In the genomic region with DNA sequence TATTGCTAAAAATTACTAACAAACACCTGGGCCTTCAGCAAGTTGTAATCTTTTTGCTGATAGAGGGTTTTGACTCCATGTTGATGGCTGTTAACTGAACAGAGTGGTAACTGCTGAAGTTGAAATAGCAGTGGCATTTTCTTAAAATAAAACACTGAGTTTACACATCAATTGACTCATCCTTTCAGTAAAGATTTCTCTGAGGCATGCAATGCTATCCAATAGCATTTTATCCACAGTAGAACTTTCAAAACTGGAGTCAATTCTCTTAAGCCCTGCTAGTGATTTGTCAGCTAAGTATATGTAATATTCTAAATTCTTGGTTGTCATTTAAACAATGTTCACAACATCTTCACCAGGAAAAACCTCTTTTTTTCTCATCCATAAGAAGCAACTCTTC, we compare ENCODE assay signal across 15 cellular contexts. TPM values are rescaled to one million over a fixed set of nuclear protein-coding genes. Genes with fewer than 3 reads are reported as not detected.
DNase-seq lines count a peak whose midpoint lies in the region; ATAC-seq and TF ChIP-seq lines count a peak whose summit lies in the region.
"Had no signal": no experiment of that assay in that cellular context is flagged by ENCODE, and none has a peak within 500 bp of the region (broad histone marks: within the 10 kb centered on the region; RNA-seq: fewer than 3 reads in every experiment).

No MANE protein-coding gene starts in this region.

- no peak overlapping the region for H2BK15ac ChIP-seq in IMR-90 (ENCODE audit: low read depth, low read length)

- H4K20me1 ChIP-seq in IMR-90 (ENCODE audit: insufficient read depth, low read length) (no peaks in the 10 kb centered on the region), mammary epithelial cell (ENCODE audit: insufficient read depth, low read length) (no peaks in the 10 kb centered on the region), hepatocyte (ENCODE audit: insufficient read depth, poor library complexity, severe bottlenecking) (no peaks in the 10 kb centered on the region)

- H4K5ac ChIP-seq in IMR-90 (ENCODE audit: low read depth, low read length): no peak overlapping the region

- H3K23ac ChIP-seq in IMR-90 (ENCODE audit: low read depth, low read length): no peak overlapping the region

- TF ChIP-seq RAD21 in IMR-90 (IDR thresholded peaks at IDR 0.05; ENCODE audit: low read length): no peak

- no peak for TF ChIP-seq POLR2A in IMR-90 (IDR thresholded peaks at IDR 0.05; ENCODE audit: low read depth, low read length)

- CTCF ChIA-PET in IMR-90 (lab: Yijun Ruan, JAX): no interaction called here
- CTCF ChIA-PET in mammary epithelial cell (lab: Charles Lee; ENCODE audit: low non-redundant PET): no interaction called here

- H3K4me1 ChIP-seq in IMR-90 (ENCODE audit: control insufficient read depth, insufficient read depth, low read length): peaks cover 8% of the 10 kb centered on the region
- H3K4me1 ChIP-seq in mammary epithelial cell (ENCODE audit: insufficient read depth, low read length): peaks cover 16% of the 10 kb centered on the region
- H3K4me1 ChIP-seq in hepatocyte (ENCODE audit: insufficient read depth): no peaks in the 10 kb centered on the region
- H3K4me1 ChIP-seq: BE2C had no signal

- no peak for TF ChIP-seq CTCF in IMR-90 (conservative IDR thresholded peaks at IDR 0.05; ENCODE audit: low read depth, low read length)
- TF ChIP-seq CTCF in mammary epithelial cell (conservative IDR thresholded peaks at IDR 0.05 in 1 of 2, IDR thresholded peaks at IDR 0.05 in 1 of 2; ENCODE audit: extremely low read depth in 1 of 2, insufficient read depth in 1 of 2, low read depth in 1 of 2, low read length in 2 of 2): no peak
- TF ChIP-seq CTCF in fibroblast of mammary gland (conservative IDR thresholded peaks at IDR 0.05; ENCODE audit: control insufficient read depth, insufficient read depth, low read depth, low read length): no peak
- no peak for TF ChIP-seq CTCF in hepatocyte (IDR thresholded peaks at IDR 0.05; ENCODE audit: poor library complexity)

- no peak overlapping the region for H3K18ac ChIP-seq in IMR-90 (ENCODE audit: low read depth, low read length)

- no peak overlapping the region for H4K91ac ChIP-seq in IMR-90 (ENCODE audit: insufficient read depth, low read depth, low read length)

- no peak overlapping the region for H3K56ac ChIP-seq in IMR-90 (ENCODE audit: extremely low read depth, insufficient read depth, low read length)

- H2AK5ac ChIP-seq in IMR-90 (ENCODE audit: low read depth, low read length): no peak overlapping the region

- no peak overlapping the region for H3K4me2 ChIP-seq in IMR-90 (ENCODE audit: low read depth, low read length)
- H3K4me2 ChIP-seq in mammary epithelial cell (ENCODE audit: insufficient read depth, low read depth, low read length): no peak overlapping the region
- no peak overlapping the region for H3K4me2 ChIP-seq in hepatocyte

- no peak overlapping the region for H2BK5ac ChIP-seq in IMR-90 (ENCODE audit: low read depth, low read length, poor library complexity, severe bottlenecking)

- H2AFZ ChIP-seq in IMR-90 (replicated peaks; ENCODE audit: low read length, poor library complexity) (no peak overlapping the region), mammary epithelial cell (ENCODE audit: low read depth, low read length) (no peak overlapping the region), hepatocyte (no peak overlapping the region)

- ATAC-seq in IMR-90 (ENCODE audit: low read depth) (peak; percentile 27; the same call in 1 of the 2 replicates), GM18858 (IDR thresholded peaks at IDR 0.05; ENCODE audit: unreplicated experiment) (no peak), GM21619 (IDR thresholded peaks at IDR 0.05; ENCODE audit: unreplicated experiment) (no peak)

- BruUV-seq in IMR-90 (replicated peaks; lab: Mats Ljungman, UMichigan) (no TSS peak), mammary epithelial cell (replicated peaks; lab: Mats Ljungman, UMichigan) (no TSS peak)

- dilution Hi-C loops in IMR-90 (cut with HindIII; ENCODE audit: low sequenced_read_pairs, unreplicated experiment) (no loop called here), mammary epithelial cell (cut with HindIII; ENCODE audit: low sequenced_read_pairs) (no loop called here)

- H2BK120ac ChIP-seq in IMR-90 (ENCODE audit: low read depth, low read length): no peak overlapping the region

- no peak overlapping the region for H3K4ac ChIP-seq in IMR-90 (ENCODE audit: low read depth, low read length)

- POLR2A ChIA-PET in IMR-90 (lab: Charles Lee; ENCODE audit: unreplicated experiment): no interaction called here

- no peak overlapping the region for H2BK20ac ChIP-seq in IMR-90 (ENCODE audit: low read depth, low read length)

- H3K27ac ChIP-seq in IMR-90 (ENCODE audit: insufficient read depth, low read length): no peak overlapping the region
- no peak overlapping the region for H3K27ac ChIP-seq in mammary epithelial cell (ENCODE audit: insufficient read depth, low read depth, low read length)
- no peak overlapping the region for H3K27ac ChIP-seq in hepatocyte
- H3K27ac ChIP-seq: C4-2B, HL-60 had no signal

- no peaks in the 10 kb centered on the region for H3K9me2 ChIP-seq in hepatocyte (replicated peaks; ENCODE audit: insufficient read depth)

- no peaks in the 10 kb centered on the region for H3K36me3 ChIP-seq in IMR-90 (ENCODE audit: control insufficient read depth, insufficient read depth, low read length)
- H3K36me3 ChIP-seq in mammary epithelial cell (ENCODE audit: insufficient read depth, low read length): no peaks in the 10 kb centered on the region
- H3K36me3 ChIP-seq in hepatocyte (replicated peaks; ENCODE audit: insufficient read depth, low read depth): no peaks in the 10 kb centered on the region
- H3K36me3 ChIP-seq: BE2C had no signal

- H4K8ac ChIP-seq in IMR-90 (ENCODE audit: low read depth in 2 of 2, low read length in 2 of 2): no peak overlapping the region

- intact Hi-C loops in IMR-90 (cut with micrococcal nuclease): no loop called here
- intact Hi-C loops in mammary epithelial cell (cut with micrococcal nuclease): loop anchor here (10.0 kb wide), 1 partner anchor 549 kb away; no protein-coding TSS in a partner anchor

- H3K14ac ChIP-seq in IMR-90 (replicated peaks; ENCODE audit: low read depth, low read length): no peak overlapping the region

- H3K4me3 ChIP-seq in IMR-90 (ENCODE audit: insufficient read depth, low read depth, low read length) (no peak overlapping the region), mammary epithelial cell (replicated peaks in 1 of 3; ENCODE audit: insufficient read depth in 1 of 3, low read depth in 2 of 3, low read length in 3 of 3) (no peak overlapping the region), fibroblast of mammary gland (ENCODE audit: control insufficient read depth, low read depth, low read length) (no peak overlapping the region), hepatocyte (no peak overlapping the region)

- DNase-seq in IMR-90 (peak; percentile 6), mammary epithelial cell (peak; percentile 33), fibroblast of mammary gland (ENCODE audit: low read depth) (peak; percentile 20), myocyte (ENCODE audit: low read depth) (peak; percentile 15), hepatocyte (ENCODE audit: low spot score) (no peak)
- DNase-seq: BE2C; CD4-positive, alpha-beta memory T cell; DMS79 treated with DMSO at 0.1 percent for 48 hours; EL; HCEC 1CT; HFFc6 had no signal

- H2AK9ac ChIP-seq in IMR-90 (replicated peaks; ENCODE audit: low read depth, low read length, poor library complexity): no peak overlapping the region

- H3K9me3 ChIP-seq in IMR-90 (ENCODE audit: control insufficient read depth, insufficient read depth, low read length) (no peaks in the 10 kb centered on the region), mammary epithelial cell (replicated peaks; ENCODE audit: insufficient read depth, low read length) (peaks cover 3% of the 10 kb centered on the region), hepatocyte (ENCODE audit: low read depth) (no peaks in the 10 kb centered on the region)
- H3K9me3 ChIP-seq: BE2C had no signal

- in situ Hi-C loops in IMR-90 (cut with MboI; ENCODE audit: low sequenced_read_pairs): no loop called here
- in situ Hi-C loops in mammary epithelial cell (cut with MboI; ENCODE audit: low sequenced_read_pairs in 2 of 2): loop anchor here in 1 of 2 donors (10.0 kb wide), 1 partner anchor 59 kb away; no protein-coding TSS in a partner anchor

- H3K9ac ChIP-seq in IMR-90 (ENCODE audit: low read depth, low read length) (no peak overlapping the region), mammary epithelial cell (ENCODE audit: insufficient read depth, low read length) (no peak overlapping the region)

- H3K27me3 ChIP-seq in IMR-90 (ENCODE audit: control insufficient read depth, insufficient read depth, low read length) (no peaks in the 10 kb centered on the region; the same call in 1 of the 2 replicates), mammary epithelial cell (ENCODE audit: insufficient read depth, low read length) (no peaks in the 10 kb centered on the region), hepatocyte (no peaks in the 10 kb centered on the region)
- H3K27me3 ChIP-seq: BE2C had no signal

- no peaks in the 10 kb centered on the region for H3K79me2 ChIP-seq in mammary epithelial cell (ENCODE audit: insufficient read depth, low read length)
- no peaks in the 10 kb centered on the region for H3K79me2 ChIP-seq in hepatocyte

- no peaks in the 10 kb centered on the region for H3K9me1 ChIP-seq in IMR-90 (ENCODE audit: insufficient read depth, low read length)

- H3K79me1 ChIP-seq in IMR-90 (ENCODE audit: low read depth in 1 of 2, low read length in 2 of 2): no peaks in the 10 kb centered on the region

TF ChIP-seq in IMR-90, 13 proteins besides CTCF, POLR2A, EP300 and RAD21 (continues in another document):
- no peak for TF ChIP-seq NFE2L2 (IDR thresholded peaks at IDR 0.05; ENCODE audit: low read depth, low read length)
- no peak for TF ChIP-seq CHD1 (IDR thresholded peaks at IDR 0.05; ENCODE audit: low read depth, low read length)
- no peak for TF ChIP-seq MXI1 (IDR thresholded peaks at IDR 0.05; ENCODE audit: borderline replicate concordance, low read depth, low read length)
- no peak for TF ChIP-seq FOS (IDR thresholded peaks at IDR 0.05; ENCODE audit: low read depth, low read length)
- TF ChIP-seq RFX5 (IDR thresholded peaks at IDR 0.05; ENCODE audit: low read depth, low read length): no peak
- no peak for TF ChIP-seq BHLHE40 (IDR thresholded peaks at IDR 0.05; ENCODE audit: low read depth, low read length)

RNA-seq across cellular contexts. Expression of a gene that starts 59.5 kb away (rescaled TPM):
- 9.5 and 19.4 TPM in 2 replicates for total RNA-seq in IMR-90 (2012; rRNA removed)
- polyA plus RNA-seq in IMR-90 (2012; rRNA removed): 20.6 and 26.8 TPM in 2 replicates
- 8.2 and 9.0 TPM in 2 replicates for polyA plus RNA-seq in IMR-90 (2012; cell fraction: cytosol; rRNA removed)
- polyA plus RNA-seq in IMR-90 (2012; cell fraction: nucleus; rRNA removed; ENCODE audit: low replicate concordance): 2.2 and 8.9 TPM in 2 replicates
- 10 to 100 TPM; 24.3 to 54.0 TPM for total RNA-seq in mammary epithelial cell
- 22.6 TPM for polyA plus RNA-seq in mammary epithelial cell
- polyA minus RNA-seq in mammary epithelial cell: 10.4 TPM
- 20.2 and 27.2 TPM in 2 replicates for total RNA-seq in myocyte
- polyA plus RNA-seq in myocyte (2012): 29.2 TPM
- 53.7 and 57.2 TPM in 2 replicates for total RNA-seq in hepatocyte
- 79.9 and 87.3 TPM in 2 replicates for polyA plus RNA-seq in hepatocyte
